1 cellular context compared by ENCODE assay signal in the genomic region with DNA sequence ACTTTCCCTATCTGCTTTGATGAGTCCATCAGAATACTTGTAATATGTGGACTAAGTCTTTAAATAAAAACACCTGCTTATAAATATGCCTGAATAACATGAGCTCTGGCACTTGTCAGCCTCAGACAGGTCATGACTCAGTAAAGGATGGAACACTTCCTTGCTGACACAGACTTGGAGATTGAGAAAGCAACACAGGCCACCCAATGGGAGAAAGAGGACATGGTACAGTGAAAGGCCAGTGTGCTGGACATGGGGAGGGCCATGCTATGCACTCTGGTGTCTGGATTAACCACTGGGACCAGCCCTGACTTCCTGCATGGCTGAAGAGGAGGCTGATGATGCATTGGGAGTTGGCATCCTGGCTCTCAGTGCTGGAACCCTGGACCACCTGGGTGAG.
TF ChIP-seq lines count a peak whose summit lies in the region.

No MANE protein-coding gene starts in this region.

TF ChIP-seq in SK-N-SH, 30 proteins besides CTCF, POLR2A, EP300 and RAD21 (continued from another document):
- TF ChIP-seq, protein P1, sequence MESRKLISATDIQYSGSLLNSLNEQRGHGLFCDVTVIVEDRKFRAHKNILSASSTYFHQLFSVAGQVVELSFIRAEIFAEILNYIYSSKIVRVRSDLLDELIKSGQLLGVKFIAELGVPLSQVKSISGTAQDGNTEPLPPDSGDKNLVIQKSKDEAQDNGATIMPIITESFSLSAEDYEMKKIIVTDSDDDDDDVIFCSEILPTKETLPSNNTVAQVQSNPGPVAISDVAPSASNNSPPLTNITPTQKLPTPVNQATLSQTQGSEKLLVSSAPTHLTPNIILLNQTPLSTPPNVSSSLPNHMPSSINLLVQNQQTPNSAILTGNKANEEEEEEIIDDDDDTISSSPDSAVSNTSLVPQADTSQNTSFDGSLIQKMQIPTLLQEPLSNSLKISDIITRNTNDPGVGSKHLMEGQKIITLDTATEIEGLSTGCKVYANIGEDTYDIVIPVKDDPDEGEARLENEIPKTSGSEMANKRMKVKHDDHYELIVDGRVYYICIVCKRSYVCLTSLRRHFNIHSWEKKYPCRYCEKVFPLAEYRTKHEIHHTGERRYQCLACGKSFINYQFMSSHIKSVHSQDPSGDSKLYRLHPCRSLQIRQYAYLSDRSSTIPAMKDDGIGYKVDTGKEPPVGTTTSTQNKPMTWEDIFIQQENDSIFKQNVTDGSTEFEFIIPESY (IDR thresholded peaks at IDR 0.05; ENCODE audit: borderline replicate concordance, low read depth): no peak
- peak; percentile 93 for TF ChIP-seq RXRA (IDR thresholded peaks at IDR 0.05; ENCODE audit: borderline replicate concordance, low read depth)
- TF ChIP-seq JUND (IDR thresholded peaks at IDR 0.05): peak; percentile 91
- peak; percentile 75; the same call in 1 of the 2 replicates for TF ChIP-seq TEAD4 (IDR thresholded peaks at IDR 0.05; ENCODE audit: borderline replicate concordance, insufficient read depth)
- TF ChIP-seq GATA2 (CRISPR knock-in tag; IDR thresholded peaks at IDR 0.05): no peak
- TF ChIP-seq, protein P2, sequence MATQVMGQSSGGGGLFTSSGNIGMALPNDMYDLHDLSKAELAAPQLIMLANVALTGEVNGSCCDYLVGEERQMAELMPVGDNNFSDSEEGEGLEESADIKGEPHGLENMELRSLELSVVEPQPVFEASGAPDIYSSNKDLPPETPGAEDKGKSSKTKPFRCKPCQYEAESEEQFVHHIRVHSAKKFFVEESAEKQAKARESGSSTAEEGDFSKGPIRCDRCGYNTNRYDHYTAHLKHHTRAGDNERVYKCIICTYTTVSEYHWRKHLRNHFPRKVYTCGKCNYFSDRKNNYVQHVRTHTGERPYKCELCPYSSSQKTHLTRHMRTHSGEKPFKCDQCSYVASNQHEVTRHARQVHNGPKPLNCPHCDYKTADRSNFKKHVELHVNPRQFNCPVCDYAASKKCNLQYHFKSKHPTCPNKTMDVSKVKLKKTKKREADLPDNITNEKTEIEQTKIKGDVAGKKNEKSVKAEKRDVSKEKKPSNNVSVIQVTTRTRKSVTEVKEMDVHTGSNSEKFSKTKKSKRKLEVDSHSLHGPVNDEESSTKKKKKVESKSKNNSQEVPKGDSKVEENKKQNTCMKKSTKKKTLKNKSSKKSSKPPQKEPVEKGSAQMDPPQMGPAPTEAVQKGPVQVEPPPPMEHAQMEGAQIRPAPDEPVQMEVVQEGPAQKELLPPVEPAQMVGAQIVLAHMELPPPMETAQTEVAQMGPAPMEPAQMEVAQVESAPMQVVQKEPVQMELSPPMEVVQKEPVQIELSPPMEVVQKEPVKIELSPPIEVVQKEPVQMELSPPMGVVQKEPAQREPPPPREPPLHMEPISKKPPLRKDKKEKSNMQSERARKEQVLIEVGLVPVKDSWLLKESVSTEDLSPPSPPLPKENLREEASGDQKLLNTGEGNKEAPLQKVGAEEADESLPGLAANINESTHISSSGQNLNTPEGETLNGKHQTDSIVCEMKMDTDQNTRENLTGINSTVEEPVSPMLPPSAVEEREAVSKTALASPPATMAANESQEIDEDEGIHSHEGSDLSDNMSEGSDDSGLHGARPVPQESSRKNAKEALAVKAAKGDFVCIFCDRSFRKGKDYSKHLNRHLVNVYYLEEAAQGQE (IDR thresholded peaks at IDR 0.05; ENCODE audit: low read depth, low read length): 0 out of 2 replicates have a peak, but pooled peaks have one; percentile 41
- peak; percentile 99 for TF ChIP-seq TCF12 (IDR thresholded peaks at IDR 0.05)
- no peak for TF ChIP-seq CHD2 (IDR thresholded peaks at IDR 0.05; ENCODE audit: low read length, partially characterized antibody)
TF ChIP-seq in SK-N-SH: peak in this region for 12.
